In the genomic region with DNA sequence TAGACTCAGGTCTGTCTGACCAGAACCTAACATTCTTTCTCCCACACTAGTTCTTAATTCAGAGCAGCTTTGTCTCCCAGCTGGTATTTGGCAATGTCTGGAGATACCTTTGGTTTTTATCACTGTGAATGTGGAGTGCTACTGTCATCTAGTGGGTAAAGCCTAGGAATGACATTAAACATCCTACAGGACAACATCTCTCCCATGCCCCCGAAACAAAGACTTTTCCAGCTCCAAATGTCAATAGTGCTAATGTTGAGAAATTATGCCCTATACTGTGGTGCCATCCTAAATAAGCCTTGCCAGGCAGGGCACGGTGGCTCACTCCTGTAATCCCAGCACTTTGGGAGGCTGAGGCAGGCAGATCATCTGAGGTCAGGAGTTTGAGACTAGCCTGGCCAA, we compare ENCODE assay signal across 11 cellular contexts. TPM values are rescaled to one million over a fixed set of nuclear protein-coding genes. Genes with fewer than 3 reads are reported as not detected.
DNase-seq lines count a peak whose midpoint lies in the region; ATAC-seq and TF ChIP-seq lines count a peak whose summit lies in the region.
"Had no signal": no experiment of that assay in that cellular context is flagged by ENCODE, and none has a peak within 500 bp of the region (broad histone marks: within the 10 kb centered on the region; RNA-seq: fewer than 3 reads in every experiment).

No MANE protein-coding gene starts in this region.

- H3K36me3 ChIP-seq in heart right ventricle, result no peaks in the 10 kb centered on the region
- no peaks in the 10 kb centered on the region for H3K36me3 ChIP-seq in spleen
- no peaks in the 10 kb centered on the region for H3K36me3 ChIP-seq in esophagus squamous epithelium

- DNase-seq in heart right ventricle, result no peak
- DNase-seq in left ventricle myocardium superior, result no peak
- peak; percentile 65 for DNase-seq in SW480 (ENCODE audit: low spot score)
- peak; percentile 42 for DNase-seq in hepatic stellate cell (ENCODE audit: low spot score)
- DNase-seq in spleen, result no peak
- DNase-seq in esophagus squamous epithelium (lab: John Stamatoyannopoulos, UW), result no peak
- DNase-seq in GM19240 (ENCODE audit: insufficient read length, low spot score), result no peak
- no peak for DNase-seq in NCI-H1417 treated with DMSO at 0.1 percent for 48 hours (lab: John Stamatoyannopoulos, UW)
- DNase-seq: amygdala; CD8-positive, alpha-beta memory T cell; left cardiac atrium had no signal

- no peaks in the 10 kb centered on the region for H3K9me3 ChIP-seq in heart right ventricle
- H3K9me3 ChIP-seq in spleen, result no peaks in the 10 kb centered on the region
- no peaks in the 10 kb centered on the region for H3K9me3 ChIP-seq in esophagus squamous epithelium

- H3K4me3 ChIP-seq in heart right ventricle (no peak overlapping the region), spleen (no peak overlapping the region), esophagus squamous epithelium (no peak overlapping the region)

- intact Hi-C loops in heart right ventricle (cut with DNase I), result loop anchor here in 3 of 10 donors (5.0 to 10.0 kb wide), 4 partner anchors 141 to 257 kb away; partner anchors contain the start of genes FITM2 (in 1 of the 3) and OSER1 (in 1 of the 3)
- intact Hi-C loops in left ventricle myocardium superior (cut with micrococcal nuclease), result no loop called here
- intact Hi-C loops in spleen (cut with DNase I; ENCODE audit: low total_unique reads), result no loop called here
- intact Hi-C loops in esophagus squamous epithelium (cut with DNase I), result loop anchor here (10.0 kb wide), 1 partner anchor 143 kb away; no protein-coding TSS in a partner anchor

- WGBS in heart right ventricle, 2 donors, result 48 to 53% methylated on average over 2 of the region's 2 CpGs
- WGBS in spleen, 5 donors, result 77 to 85% (median 83%) methylated on average over 2 of the region's 2 CpGs
- WGBS in esophagus squamous epithelium, 2 donors, result 58 to 64% methylated on average over 2 of the region's 2 CpGs

- no peak for TF ChIP-seq POLR2A in spleen (IDR thresholded peaks at IDR 0.05)
- no peak for TF ChIP-seq POLR2A in esophagus squamous epithelium (IDR thresholded peaks at IDR 0.05)

- H3K4me1 ChIP-seq in heart right ventricle (peaks cover 2 to 17% (median 11%) of the 10 kb centered on the region in 9 donors), spleen (peaks cover 4 to 17% (median 15%) of the 10 kb centered on the region in 6 donors), esophagus squamous epithelium (peaks cover 2 to 14% (median 3%) of the 10 kb centered on the region in 3 donors)

- H3K27me3 ChIP-seq in heart right ventricle, result no peaks in the 10 kb centered on the region
- no peaks in the 10 kb centered on the region for H3K27me3 ChIP-seq in spleen (replicated peaks in 1 of 7)
- H3K27me3 ChIP-seq in esophagus squamous epithelium, result no peaks in the 10 kb centered on the region

- H3K27ac ChIP-seq in heart right ventricle, result no peak overlapping the region
- H3K27ac ChIP-seq in spleen, result no peak overlapping the region
- no peak overlapping the region for H3K27ac ChIP-seq in esophagus squamous epithelium

- TF ChIP-seq CTCF in heart right ventricle (IDR thresholded peaks at IDR 0.05) (peak in 7 of 9 donors; percentile 19 to 54 (median 44)), spleen (IDR thresholded peaks at IDR 0.05 in 8 of 11, conservative IDR thresholded peaks at IDR 0.05 in 3 of 11) (no peak), esophagus squamous epithelium (IDR thresholded peaks at IDR 0.05) (peak in 2 of 6 experiments; percentile 13 to 35)

- no peak for ATAC-seq in heart right ventricle
- ATAC-seq in left ventricle myocardium superior, result no peak
- ATAC-seq: left cardiac atrium had no signal

RNA-seq across cellular contexts. Expression of gene TTPAL, which starts 4.2 kb away (rescaled TPM):
- total RNA-seq in heart right ventricle (1 to 10 TPM; 2.6 to 7.3 (median 4.7) TPM), left ventricle myocardium superior (4.1 TPM), spleen (10 to 100 TPM; 11.1 to 16.3 (median 12.3) TPM), esophagus squamous epithelium (10 to 100 TPM in 3 of 4 donors, 1 to 10 TPM in 1; 7.9 to 13.0 (median 11.6) TPM)
- polyA plus RNA-seq in heart right ventricle (1 to 10 TPM; 2.3 TPM), spleen (1 to 10 TPM; 3.5 to 5.9 (median 3.7) TPM)

RNA-seq across cellular contexts. Expression of gene SERINC3, which starts 50.4 kb away (rescaled TPM):
- 100 to 1,000 TPM in 3 of 10 donors, 10 to 100 TPM in 7; 75.9 to 116 (median 98.7) TPM for total RNA-seq in heart right ventricle
- 10 to 100 TPM; 38.9 to 45.9 TPM for polyA plus RNA-seq in heart right ventricle
- total RNA-seq in left ventricle myocardium superior, result 89.9 TPM
- total RNA-seq in spleen, result 100 to 1,000 TPM in 2 of 7 donors, 10 to 100 TPM in 5; 73.2 to 117 (median 90.3) TPM
- polyA plus RNA-seq in spleen, result 10 to 100 TPM; 14.5 to 23.9 (median 20.8) TPM
- total RNA-seq in esophagus squamous epithelium, result 10 to 100 TPM; 41.7 to 83.9 (median 59.4) TPM

Comparison
In these comparisons a context has a peak if more than half of its experiments do, and no peak if none do; other contexts are left out.
1. DNase-seq: peak in SW480 (single experiment) and hepatic stellate cell (single experiment); none in heart right ventricle (0 of 2), left ventricle myocardium superior (single experiment), spleen (single experiment), esophagus squamous epithelium (single experiment), GM19240 (single experiment) and NCI-H1417 treated with DMSO at 0.1 percent for 48 hours (single experiment).
2. CTCF ChIP-seq: peak in heart right ventricle (7 of 9); none in spleen (0 of 11).